ENCODE assay signal across 1 cellular context in the genomic region with DNA sequence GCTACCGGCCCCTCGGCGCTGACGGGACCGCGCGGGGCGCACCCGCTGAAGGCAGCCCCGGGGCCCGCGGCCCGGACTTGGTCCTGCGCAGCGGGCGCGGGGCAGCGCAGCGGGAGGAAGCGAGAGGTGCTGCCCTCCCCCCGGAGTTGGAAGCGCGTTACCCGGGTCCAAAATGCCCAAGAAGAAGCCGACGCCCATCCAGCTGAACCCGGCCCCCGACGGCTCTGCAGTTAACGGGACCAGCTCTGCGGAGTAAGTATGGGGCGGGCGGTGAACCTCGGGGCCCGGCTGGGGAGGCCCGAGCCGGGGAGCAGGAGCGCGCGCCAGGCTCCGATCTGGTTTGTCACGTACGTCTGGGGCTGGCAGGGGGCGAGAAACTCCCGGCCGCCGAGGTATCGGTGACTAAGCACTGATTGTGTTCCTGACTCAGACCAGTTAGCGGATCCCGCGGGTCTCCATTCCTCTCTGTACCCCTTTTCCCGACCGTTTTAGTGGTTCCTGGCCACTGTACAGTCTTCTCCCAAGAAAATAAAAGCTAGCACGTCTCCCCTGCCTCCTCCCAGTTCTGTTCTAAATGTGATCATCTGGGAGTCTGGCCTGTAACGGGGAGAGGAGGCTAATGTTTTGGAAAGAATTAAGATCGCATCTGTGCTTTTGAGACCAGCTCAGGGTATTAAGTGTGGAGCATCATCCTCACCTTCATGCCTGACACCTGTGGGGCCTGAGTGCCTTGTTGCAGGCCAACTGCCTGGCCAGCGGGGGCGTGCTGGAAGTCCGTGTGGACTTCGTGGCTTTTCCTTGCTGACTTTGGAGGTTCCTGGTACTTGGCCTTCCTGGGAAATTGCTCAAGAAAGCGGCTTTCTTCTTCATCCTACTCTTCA.
TF ChIP-seq lines count a peak whose summit lies in the region.

No MANE protein-coding gene starts in this region.

TF ChIP-seq in HepG2, 621 proteins besides CTCF, POLR2A, EP300 and RAD21 (continued from another document and continues in another):
- TF ChIP-seq UBTF (CRISPR knock-in tag; IDR thresholded peaks at IDR 0.05), result peak; percentile 30; the same call in 1 of the 2 replicates
- TF ChIP-seq ARNTL (CRISPR knock-in tag; IDR thresholded peaks at IDR 0.05), result 0 out of 2 replicates have a peak, but pooled peaks have one; percentile 22
- TF ChIP-seq KDM5B (CRISPR knock-in tag; IDR thresholded peaks at IDR 0.05; ENCODE audit: borderline replicate concordance), result peak; percentile 27; the same call in 1 of the 2 replicates
- TF ChIP-seq GATAD1 (CRISPR knock-in tag; IDR thresholded peaks at IDR 0.05), result peak; percentile 39
- TF ChIP-seq ZNF800 (CRISPR knock-in tag; IDR thresholded peaks at IDR 0.05), result 0 out of 2 replicates have a peak, but pooled peaks have one; percentile 4
- TF ChIP-seq MYNN (CRISPR knock-in tag; IDR thresholded peaks at IDR 0.05; ENCODE audit: low read depth), result 0 out of 2 replicates have a peak, but pooled peaks have one; percentile 18
- peak; percentile 42; the same call in 1 of the 2 replicates for TF ChIP-seq ZNF607 (CRISPR knock-in tag; IDR thresholded peaks at IDR 0.05; ENCODE audit: borderline replicate concordance)
- no peak for TF ChIP-seq NFATC3 (CRISPR knock-in tag; IDR thresholded peaks at IDR 0.05)
- TF ChIP-seq JUN (CRISPR knock-in tag; IDR thresholded peaks at IDR 0.05), result 0 out of 2 replicates have a peak, but pooled peaks have one; percentile 47
- 0 out of 2 replicates have a peak, but pooled peaks have one; percentile 58 for TF ChIP-seq ZNF224 (CRISPR knock-in tag; IDR thresholded peaks at IDR 0.05)
- TF ChIP-seq, protein P1, sequence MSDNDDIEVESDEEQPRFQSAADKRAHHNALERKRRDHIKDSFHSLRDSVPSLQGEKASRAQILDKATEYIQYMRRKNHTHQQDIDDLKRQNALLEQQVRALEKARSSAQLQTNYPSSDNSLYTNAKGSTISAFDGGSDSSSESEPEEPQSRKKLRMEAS (IDR thresholded peaks at IDR 0.05), result peak; percentile 69
- 0 out of 2 replicates have a peak, but pooled peaks have one; percentile 40 for TF ChIP-seq FOXO1 (CRISPR knock-in tag; IDR thresholded peaks at IDR 0.05)
- TF ChIP-seq MYPOP (CRISPR knock-in tag; IDR thresholded peaks at IDR 0.05), result peak; percentile 40; the same call in 1 of the 2 replicates
- 0 out of 2 replicates have a peak, but pooled peaks have one; percentile 22 for TF ChIP-seq SOX13 (IDR thresholded peaks at IDR 0.05)
- no peak for TF ChIP-seq SOX13 (CRISPR knock-in tag; conservative IDR thresholded peaks at IDR 0.05 in 1 of 2, IDR thresholded peaks at IDR 0.05 in 1 of 2)
- TF ChIP-seq STAG1 (CRISPR knock-in tag; IDR thresholded peaks at IDR 0.05), result peak; percentile 51
- TF ChIP-seq ISX (CRISPR knock-in tag; conservative IDR thresholded peaks at IDR 0.05), result no peak
- TF ChIP-seq, protein P2, sequence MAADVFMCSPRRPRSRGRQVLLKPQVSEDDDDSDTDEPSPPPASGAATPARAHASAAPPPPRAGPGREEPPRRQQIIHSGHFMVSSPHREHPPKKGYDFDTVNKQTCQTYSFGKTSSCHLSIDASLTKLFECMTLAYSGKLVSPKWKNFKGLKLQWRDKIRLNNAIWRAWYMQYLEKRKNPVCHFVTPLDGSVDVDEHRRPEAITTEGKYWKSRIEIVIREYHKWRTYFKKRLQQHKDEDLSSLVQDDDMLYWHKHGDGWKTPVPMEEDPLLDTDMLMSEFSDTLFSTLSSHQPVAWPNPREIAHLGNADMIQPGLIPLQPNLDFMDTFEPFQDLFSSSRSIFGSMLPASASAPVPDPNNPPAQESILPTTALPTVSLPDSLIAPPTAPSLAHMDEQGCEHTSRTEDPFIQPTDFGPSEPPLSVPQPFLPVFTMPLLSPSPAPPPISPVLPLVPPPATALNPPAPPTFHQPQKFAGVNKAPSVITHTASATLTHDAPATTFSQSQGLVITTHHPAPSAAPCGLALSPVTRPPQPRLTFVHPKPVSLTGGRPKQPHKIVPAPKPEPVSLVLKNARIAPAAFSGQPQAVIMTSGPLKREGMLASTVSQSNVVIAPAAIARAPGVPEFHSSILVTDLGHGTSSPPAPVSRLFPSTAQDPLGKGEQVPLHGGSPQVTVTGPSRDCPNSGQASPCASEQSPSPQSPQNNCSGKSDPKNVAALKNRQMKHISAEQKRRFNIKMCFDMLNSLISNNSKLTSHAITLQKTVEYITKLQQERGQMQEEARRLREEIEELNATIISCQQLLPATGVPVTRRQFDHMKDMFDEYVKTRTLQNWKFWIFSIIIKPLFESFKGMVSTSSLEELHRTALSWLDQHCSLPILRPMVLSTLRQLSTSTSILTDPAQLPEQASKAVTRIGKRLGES (CRISPR knock-in tag; IDR thresholded peaks at IDR 0.05; ENCODE audit: borderline replicate concordance), result no peak
- no peak for TF ChIP-seq NR3C1 (CRISPR knock-in tag; IDR thresholded peaks at IDR 0.05)
- TF ChIP-seq MED1 (CRISPR knock-in tag; IDR thresholded peaks at IDR 0.05), result 0 out of 2 replicates have a peak, but pooled peaks have one; percentile 12
- peak; percentile 16; the same call in 1 of the 2 replicates for TF ChIP-seq ZFP91 (CRISPR knock-in tag; IDR thresholded peaks at IDR 0.05; ENCODE audit: borderline replicate concordance)
- peak; percentile 71 for TF ChIP-seq HDAC2 (CRISPR knock-in tag; IDR thresholded peaks at IDR 0.05)
- TF ChIP-seq MXI1 (IDR thresholded peaks at IDR 0.05; ENCODE audit: borderline replicate concordance, low read depth, low read length), result peak; percentile 44; the same call in 1 of the 3 replicates
- TF ChIP-seq ZNF891 (CRISPR knock-in tag; IDR thresholded peaks at IDR 0.05), result peak; percentile 73; the same call in 1 of the 2 replicates
- TF ChIP-seq DMAP1 (CRISPR knock-in tag; IDR thresholded peaks at IDR 0.05), result peak; percentile 66; the same call in 1 of the 2 replicates
- TF ChIP-seq GATAD2A (CRISPR knock-in tag; IDR thresholded peaks at IDR 0.05), result peak; percentile 37; the same call in 1 of the 2 replicates
- TF ChIP-seq PTBP1 (IDR thresholded peaks at IDR 0.05; ENCODE audit: low read depth, low read length, poor library complexity, severe bottlenecking), result no peak
- TF ChIP-seq SMC3 (IDR thresholded peaks at IDR 0.05; ENCODE audit: low read length), result no peak
- 0 out of 2 replicates have a peak, but pooled peaks have one; percentile 62 for TF ChIP-seq BCL3 (CRISPR knock-in tag; IDR thresholded peaks at IDR 0.05)
- 0 out of 2 replicates have a peak, but pooled peaks have one; percentile 8 for TF ChIP-seq HNRNPL (IDR thresholded peaks at IDR 0.05; ENCODE audit: low read depth, low read length)
- peak; percentile 14 for TF ChIP-seq ASH2L (IDR thresholded peaks at IDR 0.05; ENCODE audit: insufficient read length, low read depth, low read length)
- TF ChIP-seq SPEN (CRISPR knock-in tag; IDR thresholded peaks at IDR 0.05; ENCODE audit: low read depth), result no peak; the same call in 1 of the 2 replicates
- no peak for TF ChIP-seq ZNF589 (CRISPR knock-in tag; conservative IDR thresholded peaks at IDR 0.05)
- TF ChIP-seq, protein P3, sequence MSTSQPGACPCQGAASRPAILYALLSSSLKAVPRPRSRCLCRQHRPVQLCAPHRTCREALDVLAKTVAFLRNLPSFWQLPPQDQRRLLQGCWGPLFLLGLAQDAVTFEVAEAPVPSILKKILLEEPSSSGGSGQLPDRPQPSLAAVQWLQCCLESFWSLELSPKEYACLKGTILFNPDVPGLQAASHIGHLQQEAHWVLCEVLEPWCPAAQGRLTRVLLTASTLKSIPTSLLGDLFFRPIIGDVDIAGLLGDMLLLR (CRISPR knock-in tag; IDR thresholded peaks at IDR 0.05), result no peak
- peak; percentile 62; the same call in 1 of the 2 replicates for TF ChIP-seq MYC (CRISPR knock-in tag; IDR thresholded peaks at IDR 0.05; ENCODE audit: borderline replicate concordance)
- 0 out of 2 replicates have a peak, but pooled peaks have one; percentile 25 for TF ChIP-seq ZNF343 (CRISPR knock-in tag; IDR thresholded peaks at IDR 0.05)
- 0 out of 2 replicates have a peak, but pooled peaks have one; percentile 23 for TF ChIP-seq GTF3A (CRISPR knock-in tag; conservative IDR thresholded peaks at IDR 0.05)
- TF ChIP-seq ZNF605 (CRISPR knock-in tag; IDR thresholded peaks at IDR 0.05), result peak; percentile 81
- TF ChIP-seq TFDP2 (CRISPR knock-in tag; IDR thresholded peaks at IDR 0.05), result 0 out of 2 replicates have a peak, but pooled peaks have one; percentile 16
- peak; percentile 73; the same call in 1 of the 2 replicates for TF ChIP-seq ZNF777 (CRISPR knock-in tag; IDR thresholded peaks at IDR 0.05)
- TF ChIP-seq ZSCAN20 (CRISPR knock-in tag; IDR thresholded peaks at IDR 0.05; ENCODE audit: borderline replicate concordance), result 0 out of 2 replicates have a peak, but pooled peaks have one; percentile 61
